Comparison of ENCODE assay signal across 21 cellular contexts in genomic region chr7:132463922-132464321, GRCh38.
DNase-seq lines count a peak whose midpoint lies in the region; ATAC-seq, FAIRE-seq and TF ChIP-seq lines count a peak whose summit lies in the region.
"Had no signal": no experiment of that assay in that cellular context is flagged by ENCODE, and none has a peak within 500 bp of the region (broad histone marks: within the 10 kb centered on the region; RNA-seq: fewer than 3 reads in every experiment).

No MANE protein-coding gene starts in this region.

- WGBS in SK-N-SH (ENCODE audit: low lambda C conversion rate), result 91% methylated on average over 2 of the region's 2 CpGs
- 77 to 93% methylated on average over 2 of the region's 2 CpGs for WGBS in sigmoid colon, 2 donors

- no peak overlapping the region for H3K27ac ChIP-seq in SK-N-SH (ENCODE audit: low read depth in 2 of 2, low read length in 1 of 2)
- peak overlapping the region; percentile 76 for H3K27ac ChIP-seq in endothelial cell of umbilical vein (ENCODE audit: insufficient read depth, low read depth, low read length)
- H3K27ac ChIP-seq in left ventricle myocardium inferior (replicated peaks), result peak overlapping the region; percentile 67
- peak overlapping the region; percentile 15 to 69 (median 46) for H3K27ac ChIP-seq in sigmoid colon
- H3K27ac ChIP-seq: C4-2B, RWPE1, SJCRH30 had no signal

- H3K4me2 ChIP-seq in SK-N-SH (0 out of 2 replicates have a peak overlapping the region, but pooled peaks have one; percentile 28), endothelial cell of umbilical vein (ENCODE audit: insufficient read depth, low read length) (peak overlapping the region; percentile 26)

- TF ChIP-seq POLR2A in endothelial cell of umbilical vein (IDR thresholded peaks at IDR 0.05; ENCODE audit: low read depth, low read length), result no peak
- TF ChIP-seq POLR2A in sigmoid colon (IDR thresholded peaks at IDR 0.05), result no peak

- FAIRE-seq in endothelial cell of umbilical vein (lab: Jason Lieb, UNC), result no peak
- FAIRE-seq: HepG2, K562 had no signal

- no peaks in the 10 kb centered on the region for H3K36me3 ChIP-seq in SK-N-SH (replicated peaks in 1 of 2; ENCODE audit: control insufficient read depth in 1 of 2, insufficient read depth in 2 of 2, low read length in 1 of 2)
- no peaks in the 10 kb centered on the region for H3K36me3 ChIP-seq in endothelial cell of umbilical vein (ENCODE audit: control insufficient read depth in 2 of 2, extremely low read depth in 1 of 2, insufficient read depth in 2 of 2, low read length in 2 of 2)
- no peaks in the 10 kb centered on the region for H3K36me3 ChIP-seq in left ventricle myocardium inferior
- no peaks in the 10 kb centered on the region for H3K36me3 ChIP-seq in sigmoid colon
- H3K36me3 ChIP-seq: HAP-1, MG63, SJCRH30 had no signal

- H3K27me3 ChIP-seq in SK-N-SH (ENCODE audit: insufficient read depth), result no peaks in the 10 kb centered on the region
- H3K27me3 ChIP-seq in endothelial cell of umbilical vein (ENCODE audit: control insufficient read depth in 2 of 2, insufficient read depth in 2 of 2, low read length in 2 of 2), result no peaks in the 10 kb centered on the region
- no peaks in the 10 kb centered on the region for H3K27me3 ChIP-seq in left ventricle myocardium inferior (ENCODE audit: low read depth)
- H3K27me3 ChIP-seq in sigmoid colon, result no peaks in the 10 kb centered on the region
- H3K27me3 ChIP-seq: MG63, SJCRH30 had no signal

- TF ChIP-seq RAD21 in SK-N-SH (IDR thresholded peaks at IDR 0.05; ENCODE audit: low read length), result no peak

- POLR2A ChIA-PET in SK-N-SH (lab: Yijun Ruan, JAX), result interaction anchor here (0.5 kb wide), 1 partner anchor 527 kb away, joined by 3 read pairs; no protein-coding TSS in a partner anchor
- POLR2A ChIA-PET in endothelial cell of umbilical vein (lab: Charles Lee), result no interaction called here

- H3K9ac ChIP-seq in SK-N-SH, result no peak overlapping the region
- H3K9ac ChIP-seq in endothelial cell of umbilical vein (replicated peaks; ENCODE audit: extremely low read depth, insufficient read depth, low read length), result peak overlapping the region; percentile 12

- H3K9me1 ChIP-seq in endothelial cell of umbilical vein (replicated peaks; ENCODE audit: control insufficient read depth, extremely low read depth, insufficient read depth, low read length), result no peaks in the 10 kb centered on the region

- H3K9me3 ChIP-seq in SK-N-SH (no peaks in the 10 kb centered on the region), endothelial cell of umbilical vein (replicated peaks; ENCODE audit: control insufficient read depth, insufficient read depth, low read length) (no peaks in the 10 kb centered on the region), left ventricle myocardium inferior (replicated peaks) (no peaks in the 10 kb centered on the region), sigmoid colon (no peaks in the 10 kb centered on the region)
- H3K9me3 ChIP-seq: HAP-1, MG63, SJCRH30 had no signal

- TF ChIP-seq EP300 in SK-N-SH (IDR thresholded peaks at IDR 0.05; ENCODE audit: borderline replicate concordance in 1 of 2, low read depth in 1 of 2, low read length in 1 of 2) (no peak), sigmoid colon (IDR thresholded peaks at IDR 0.05) (no peak)

- no TSS peak for BruUV-seq in endothelial cell of umbilical vein (replicated peaks; lab: Mats Ljungman, UMichigan)

- H3K4me3 ChIP-seq in SK-N-SH (ENCODE audit: low read depth in 2 of 2, low read length in 1 of 2), result no peak overlapping the region
- no peak overlapping the region for H3K4me3 ChIP-seq in endothelial cell of umbilical vein (replicated peaks in 1 of 3; ENCODE audit: insufficient read depth in 1 of 3, low read depth in 1 of 3, low read length in 3 of 3)
- H3K4me3 ChIP-seq in left ventricle myocardium inferior, result peak overlapping the region; percentile 14
- no peak overlapping the region for H3K4me3 ChIP-seq in sigmoid colon
- H3K4me3 ChIP-seq: HAP-1, K562, MG63, SJCRH30 had no signal

- no peaks in the 10 kb centered on the region for H3K79me2 ChIP-seq in SK-N-SH (ENCODE audit: insufficient read depth)
- H3K79me2 ChIP-seq in endothelial cell of umbilical vein (ENCODE audit: control insufficient read depth, insufficient read depth, low read length), result no peaks in the 10 kb centered on the region

- CTCF ChIA-PET in SK-N-SH (lab: Yijun Ruan, JAX) (interaction anchor here (1.8 kb wide), 1 partner anchor 9 kb away, joined by 8 read pairs; no protein-coding TSS in a partner anchor), endothelial cell of umbilical vein (lab: Charles Lee) (interaction anchor here (0.8 to 2.0 kb wide), 7 partner anchors 22 to 171 kb away, joined by 4 to 9 read pairs (median 4); no protein-coding TSS in a partner anchor)

- H2AFZ ChIP-seq in SK-N-SH (ENCODE audit: low read depth), result no peak overlapping the region
- peak overlapping the region; percentile 27 for H2AFZ ChIP-seq in endothelial cell of umbilical vein (ENCODE audit: low read depth, low read length)

- H3K4me1 ChIP-seq in SK-N-SH (ENCODE audit: control insufficient read depth in 1 of 2, insufficient read depth in 2 of 2, low read depth in 1 of 2, low read length in 1 of 2) (peaks cover 7 to 11% of the 10 kb centered on the region in 2 experiments), endothelial cell of umbilical vein (ENCODE audit: control insufficient read depth, extremely low read depth, insufficient read depth, low read length) (peaks cover 39% of the 10 kb centered on the region), left ventricle myocardium inferior (peaks cover 34% of the 10 kb centered on the region), sigmoid colon (peaks cover 0 to 17% (median 7%) of the 10 kb centered on the region in 4 donors)
- H3K4me1 ChIP-seq: HAP-1, SJCRH30 had no signal

- no peaks in the 10 kb centered on the region for H3K9me2 ChIP-seq in SK-N-SH

- H4K20me1 ChIP-seq in SK-N-SH (ENCODE audit: insufficient read depth) (no peaks in the 10 kb centered on the region), endothelial cell of umbilical vein (replicated peaks; ENCODE audit: control insufficient read depth, extremely low read depth, insufficient read depth, low read length) (no peaks in the 10 kb centered on the region)

- no peaks in the 10 kb centered on the region for H3F3A ChIP-seq in SK-N-SH (replicated peaks; ENCODE audit: insufficient read depth)

- DNase-seq in SK-N-SH, result no peak
- peak; percentile 62 for DNase-seq in endothelial cell of umbilical vein (ENCODE audit: low read depth, low spot score)
- DNase-seq in left ventricle myocardium inferior, result no peak
- DNase-seq in sigmoid colon, result no peak
- DNase-seq in COR-L47 (lab: John Stamatoyannopoulos, UW), result no peak
- no peak for DNase-seq in NCI-H1694 (lab: John Stamatoyannopoulos, UW)
- DNase-seq: MG63, NCI-H1436, NCI-H1930, NCI-H226, NCI-H510A treated with DMSO at 0.1 percent for 48 hours, NCI-H748 treated with DMSO at 0.1 percent for 48 hours, SJCRH30, SW 1271 had no signal

- intact Hi-C loops in endothelial cell of umbilical vein (cut with micrococcal nuclease) (loop anchor here (1.0 to 2.0 kb wide), 2 partner anchors 33 to 45 kb away; no protein-coding TSS in a partner anchor), left ventricle myocardium inferior (cut with micrococcal nuclease) (no loop called here), sigmoid colon (cut with DNase I) (no loop called here)

- dilution Hi-C loops in endothelial cell of umbilical vein (cut with MboI; ENCODE audit: extremely low pct_ligation_motif_present, low sequenced_read_pairs), result no loop called here

- ATAC-seq in SK-N-SH treated with all-trans-retinoic acid at 6 μM for 48 hours (no peak), HG02970 (IDR thresholded peaks at IDR 0.05; ENCODE audit: low FRiP score, unreplicated experiment) (no peak)
- ATAC-seq: HepG2, K562 had no signal

- no peak for TF ChIP-seq CTCF in SK-N-SH (IDR thresholded peaks at IDR 0.05)
- TF ChIP-seq CTCF in endothelial cell of umbilical vein (IDR thresholded peaks at IDR 0.05; ENCODE audit: extremely low read depth in 1 of 2, insufficient read depth in 1 of 2, low read depth in 1 of 2, low read length in 2 of 2), result no peak
- TF ChIP-seq CTCF in left ventricle myocardium inferior (IDR thresholded peaks at IDR 0.05; ENCODE audit: borderline replicate concordance), result no peak
- no peak for TF ChIP-seq CTCF in sigmoid colon (IDR thresholded peaks at IDR 0.05)

TF ChIP-seq in SK-N-SH, 30 proteins besides CTCF, POLR2A, EP300 and RAD21 (continues in another document):
- TF ChIP-seq TAF1 (IDR thresholded peaks at IDR 0.05; ENCODE audit: borderline replicate concordance, low read depth, low read length) (no peak), FOXM1 (IDR thresholded peaks at IDR 0.05; ENCODE audit: low read depth) (no peak), FOXJ3 (CRISPR knock-in tag; IDR thresholded peaks at IDR 0.05) (no peak), MEF2A (IDR thresholded peaks at IDR 0.05; ENCODE audit: borderline replicate concordance, low read depth) (no peak), ELF1 (IDR thresholded peaks at IDR 0.05) (no peak), YY1 (IDR thresholded peaks at IDR 0.05; ENCODE audit: low read depth) (no peak), FOSL2 (IDR thresholded peaks at IDR 0.05; ENCODE audit: borderline replicate concordance, low read depth) (no peak), POLR2AphosphoS5 (IDR thresholded peaks at IDR 0.05; ENCODE audit: low read depth, low read length) (no peak)

TF ChIP-seq in SK-N-SH treated with all-trans-retinoic acid at 6 μM for 48 hours, 23 proteins besides CTCF, POLR2A, EP300 and RAD21 (continues in another document):
- no peak for TF ChIP-seq ISL1 (CRISPR knock-in tag; IDR thresholded peaks at IDR 0.05)
- TF ChIP-seq ZC3H10 (CRISPR knock-in tag; IDR thresholded peaks at IDR 0.05), result no peak

TF ChIP-seq in endothelial cell of umbilical vein, 7 proteins besides CTCF, POLR2A, EP300 and RAD21:
- TF ChIP-seq EZH2 (IDR thresholded peaks at IDR 0.05; ENCODE audit: borderline replicate concordance, low read depth, low read length, severe bottlenecking), result no peak
- no peak for TF ChIP-seq MAX (IDR thresholded peaks at IDR 0.05; ENCODE audit: insufficient read depth, insufficient read length)
- TF ChIP-seq MYC (IDR thresholded peaks at IDR 0.05; ENCODE audit: low read depth, low read length), result no peak
- TF ChIP-seq POLR2AphosphoS5 (IDR thresholded peaks at IDR 0.05; ENCODE audit: insufficient read depth, low read depth, low read length), result no peak
- no peak for TF ChIP-seq GATA2 (IDR thresholded peaks at IDR 0.05; ENCODE audit: insufficient read depth, insufficient read length, low read depth, low read length)
- no peak for TF ChIP-seq JUN (IDR thresholded peaks at IDR 0.05; ENCODE audit: borderline replicate concordance, insufficient read depth, insufficient read length, low read depth)
- TF ChIP-seq FOS (IDR thresholded peaks at IDR 0.05; ENCODE audit: borderline replicate concordance, insufficient read depth, low read length), result no peak

Comparison
In these comparisons a context has a peak if more than half of its experiments do, and no peak if none do; other contexts are left out.
1. H3K27ac ChIP-seq: peak in endothelial cell of umbilical vein (single experiment), left ventricle myocardium inferior (single experiment) and sigmoid colon (4 of 4); none in SK-N-SH (0 of 2).